20 cellular contexts compared by ENCODE assay signal in the genomic region with DNA sequence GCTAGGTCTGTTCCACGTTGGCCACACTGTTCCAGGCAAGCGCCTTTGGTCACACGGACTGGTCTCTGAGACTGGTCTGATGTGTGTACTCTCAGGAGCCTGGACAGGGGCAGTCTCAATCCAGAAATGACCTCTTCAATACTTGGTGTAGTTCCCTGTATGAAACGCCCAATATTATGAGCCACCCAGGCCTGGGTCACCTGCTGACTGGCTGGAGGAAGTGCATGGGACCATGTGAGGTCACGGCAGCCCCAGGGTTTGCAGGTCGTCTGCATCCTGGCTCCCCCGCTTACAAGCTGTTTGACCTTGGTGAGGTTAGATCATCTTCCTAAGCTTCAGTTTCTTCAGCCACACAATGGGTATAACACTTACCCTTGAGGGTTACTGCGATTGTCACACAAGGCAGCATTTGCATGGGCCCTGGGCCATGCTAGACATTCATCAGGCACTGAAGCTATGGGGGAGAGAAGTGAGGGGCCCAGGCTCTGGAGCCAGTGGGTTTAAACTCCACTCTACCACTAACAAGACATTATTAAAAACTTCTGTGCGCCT.
"Had no signal": no experiment of that assay in that cellular context is flagged by ENCODE, and none has a peak within 500 bp of the region (broad histone marks: within the 10 kb centered on the region; RNA-seq: fewer than 3 reads in every experiment).

No MANE protein-coding gene starts in this region.

- H3K27me3 Mint-ChIP-seq: activated CD8-positive, alpha-beta T cell treated with anti-CD3 and anti-CD28 coated beads for 36 hours had no signal

- H3K4me3 ChIP-seq: dorsolateral prefrontal cortex, tibial artery, uterus had no signal

- H3K9me3 ChIP-seq: tibial artery, uterus had no signal

- H3K4me1 ChIP-seq: uterus had no signal

- H3K27ac Mint-ChIP-seq: activated CD4-positive, alpha-beta T cell treated with anti-CD3 and anti-CD28 coated beads, Interleukin-2, amount 10 ng/mL, durations not matched to agents 24 days and 14 days; activated CD8-positive, alpha-beta T cell treated with anti-CD3 and anti-CD28 coated beads for 36 hours; activated naive CD8-positive, alpha-beta T cell treated with anti-CD3 and anti-CD28 coated beads, Interleukin-2, amount 10 ng/mL, durations not matched to agents 7 days and 5 days; activated T-cell treated with anti-CD3 and anti-CD28 coated beads, Interleukin-2, amount 50 U/mL, for 24 hours; activated T-helper 2 cell treated with anti-CD3 and anti-CD28 coated beads, Interferon-gamma antibody, Interleukin-2, Interleukin-4, amounts not matched to agents 10 μg/mL and 5 μg/mL and 100 μg/mL, durations not matched to agents 14 hours and 24 hours and 36 hours; mesothelial cell of epicardium; natural killer cell treated with Interleukin-12 subunit alpha and Interleukin-12 subunit beta and Interleukin-15 and Interleukin-18, amount 100 ng/mL, for 72 hours had no signal

- DNase-seq: activated CD4-positive, alpha-beta T cell treated with anti-CD3 and anti-CD28 coated beads, Interleukin-2, amount 10 ng/mL, durations not matched to agents 24 days and 14 days; activated CD4-positive, CD25-positive, alpha-beta regulatory T cell; activated CD8-positive, alpha-beta T cell treated with anti-CD3 and anti-CD28 coated beads for 36 hours; activated naive CD4-positive, alpha-beta T cell treated with Interleukin-2 at 50 U/mL for 16 hours; activated naive CD8-positive, alpha-beta T cell treated with anti-CD3 and anti-CD28 coated beads, Interleukin-2, amount 10 ng/mL, durations not matched to agents 7 days and 5 days; activated T-cell treated with anti-CD3 and anti-CD28 coated beads, Interleukin-2, amount 50 U/mL, for 24 hours; amygdala; dorsolateral prefrontal cortex; foreskin melanocyte; glutamatergic neuron; hippocampal formation; stimulated activated CD4-positive, alpha-beta T cell treated with anti-CD3 and anti-CD28 coated beads, Interleukin-1b, Interleukin-23, amount 100 ng/mL, for 48 hours; stimulated activated CD8-positive, alpha-beta memory T cell treated with anti-CD3 and anti-CD28 coated beads, Interleukin-4, amount 100 ng/mL, for 48 hours; stimulated activated naive CD4-positive, alpha-beta T cell treated with Interleukin-2 at 50 U/mL for 16 hours; T1000; tibial artery; uterus had no signal

- H3K36me3 ChIP-seq: tibial artery, uterus had no signal

- H3K36me3 Mint-ChIP-seq: activated naive CD8-positive, alpha-beta T cell treated with anti-CD3 and anti-CD28 coated beads, Interleukin-2, amount 10 ng/mL, durations not matched to agents 7 days and 5 days; mesothelial cell of epicardium; natural killer cell treated with Interleukin-12 subunit alpha and Interleukin-12 subunit beta and Interleukin-15 and Interleukin-18, amount 100 ng/mL, for 72 hours had no signal

- H3K27ac ChIP-seq: dorsolateral prefrontal cortex, tibial artery, uterus had no signal

- H3K9me3 Mint-ChIP-seq: activated CD4-positive, alpha-beta T cell treated with anti-CD3 and anti-CD28 coated beads, Interleukin-2, amount 10 ng/mL, durations not matched to agents 24 days and 14 days; activated CD8-positive, alpha-beta T cell treated with anti-CD3 and anti-CD28 coated beads for 36 hours; activated naive CD8-positive, alpha-beta T cell treated with anti-CD3 and anti-CD28 coated beads, Interleukin-2, amount 10 ng/mL, durations not matched to agents 7 days and 5 days; activated T-cell treated with anti-CD3 and anti-CD28 coated beads, Interleukin-2, amount 50 U/mL, for 24 hours; activated T-helper 2 cell treated with anti-CD3 and anti-CD28 coated beads, Interferon-gamma antibody, Interleukin-2, Interleukin-4, amounts not matched to agents 10 μg/mL and 5 μg/mL and 100 μg/mL, durations not matched to agents 14 hours and 24 hours and 36 hours; mesothelial cell of epicardium; natural killer cell treated with Interleukin-12 subunit alpha and Interleukin-12 subunit beta and Interleukin-15 and Interleukin-18, amount 100 ng/mL, for 72 hours had no signal

- H3K27me3 ChIP-seq: dorsolateral prefrontal cortex, tibial artery, uterus had no signal

- ATAC-seq: activated CD8-positive, alpha-beta T cell treated with anti-CD3 and anti-CD28 coated beads for 36 hours; natural killer cell treated with Interleukin-12 subunit alpha and Interleukin-12 subunit beta and Interleukin-15 and Interleukin-18, amount 100 ng/mL, for 72 hours had no signal

- H3K4me3 Mint-ChIP-seq: activated CD4-positive, alpha-beta T cell treated with anti-CD3 and anti-CD28 coated beads, Interleukin-2, amount 10 ng/mL, durations not matched to agents 24 days and 14 days; activated CD8-positive, alpha-beta T cell treated with anti-CD3 and anti-CD28 coated beads for 36 hours; activated naive CD8-positive, alpha-beta T cell treated with anti-CD3 and anti-CD28 coated beads, Interleukin-2, amount 10 ng/mL, durations not matched to agents 7 days and 5 days; activated T-cell treated with anti-CD3 and anti-CD28 coated beads, Interleukin-2, amount 50 U/mL, for 24 hours; mesothelial cell of epicardium; natural killer cell treated with Interleukin-12 subunit alpha and Interleukin-12 subunit beta and Interleukin-15 and Interleukin-18, amount 100 ng/mL, for 72 hours had no signal
